Comparison of ENCODE assay signal across 1 cellular context in the genomic region with DNA sequence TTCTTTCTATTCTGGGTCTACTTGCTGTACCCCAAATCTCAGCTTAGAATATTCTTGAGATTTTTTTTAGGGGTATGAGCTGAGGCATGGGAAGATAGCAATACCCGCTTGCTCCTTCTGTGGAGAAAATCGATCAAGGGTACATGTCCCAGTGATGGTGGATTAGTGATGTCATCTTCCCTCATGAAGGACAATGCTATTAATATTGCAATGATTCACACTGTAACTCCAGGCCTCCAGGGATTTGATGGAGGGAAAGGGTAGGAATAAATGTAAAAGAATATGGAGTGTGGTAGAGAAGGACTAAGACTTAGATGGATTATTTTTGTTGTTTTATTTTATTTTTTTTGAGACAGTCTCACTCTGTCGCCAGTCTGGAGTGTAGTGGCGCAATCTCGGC.
TF ChIP-seq lines count a peak whose summit lies in the region.

No MANE protein-coding gene starts in this region.

TF ChIP-seq in WTC11, 78 proteins besides CTCF, POLR2A, EP300 and RAD21 (continued from another document):
- TF ChIP-seq PRDM15 (CRISPR knock-in tag; IDR thresholded peaks at IDR 0.05) = no peak
- no peak for TF ChIP-seq NR2C2 (CRISPR knock-in tag; IDR thresholded peaks at IDR 0.05)
- TF ChIP-seq FOXJ3 (CRISPR knock-in tag; IDR thresholded peaks at IDR 0.05; ENCODE audit: borderline replicate concordance) = no peak
- TF ChIP-seq ZBTB43 (CRISPR knock-in tag; IDR thresholded peaks at IDR 0.05) = no peak
- TF ChIP-seq TP53 (CRISPR knock-in tag; IDR thresholded peaks at IDR 0.05) = no peak
- TF ChIP-seq CREM (CRISPR knock-in tag; IDR thresholded peaks at IDR 0.05) = no peak
- TF ChIP-seq ZNF232 (CRISPR knock-in tag; IDR thresholded peaks at IDR 0.05) = no peak
TF ChIP-seq in WTC11: peak in this region for 0.
